In genomic region chr17:76376318-76377133, GRCh38 we compare ENCODE assay signal across 1 cellular context.
TF ChIP-seq lines count a peak whose summit lies in the region.

No MANE protein-coding gene starts in this region.

TF ChIP-seq in IMR-90, 13 proteins besides CTCF, POLR2A, EP300 and RAD21 (continued from another document):
- no peak for TF ChIP-seq ELK1 (IDR thresholded peaks at IDR 0.05; ENCODE audit: borderline replicate concordance, low read depth, low read length)
- TF ChIP-seq BHLHE40 (IDR thresholded peaks at IDR 0.05; ENCODE audit: low read depth, low read length): no peak
- TF ChIP-seq MXI1 (IDR thresholded peaks at IDR 0.05; ENCODE audit: borderline replicate concordance, low read depth, low read length): no peak
- TF ChIP-seq NFE2L2 (IDR thresholded peaks at IDR 0.05; ENCODE audit: low read depth, low read length): no peak
